ENCODE assay signal across 1 cellular context in the genomic region with DNA sequence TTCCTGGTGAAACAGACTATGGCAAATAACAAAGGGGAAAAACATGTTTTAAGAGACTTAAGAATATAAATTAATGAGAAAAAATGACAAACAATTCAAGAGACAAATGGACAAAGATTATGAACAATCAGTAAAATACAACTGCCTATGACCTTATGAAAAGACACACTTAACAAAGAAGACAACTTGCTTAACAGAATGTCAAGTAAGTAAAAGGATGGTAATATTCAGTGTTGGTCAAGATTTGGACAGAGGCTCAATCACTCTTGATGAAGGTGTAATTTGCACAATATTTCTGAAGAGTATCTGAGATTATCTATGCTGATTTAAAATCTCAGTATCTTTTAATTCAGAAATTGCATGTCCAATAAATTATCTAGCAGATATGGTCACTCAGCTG.
TF ChIP-seq lines count a peak whose summit lies in the region.

No MANE protein-coding gene starts in this region.

TF ChIP-seq in K562, 482 proteins besides CTCF, POLR2A, EP300 and RAD21:
- TF ChIP-seq, protein P1, sequence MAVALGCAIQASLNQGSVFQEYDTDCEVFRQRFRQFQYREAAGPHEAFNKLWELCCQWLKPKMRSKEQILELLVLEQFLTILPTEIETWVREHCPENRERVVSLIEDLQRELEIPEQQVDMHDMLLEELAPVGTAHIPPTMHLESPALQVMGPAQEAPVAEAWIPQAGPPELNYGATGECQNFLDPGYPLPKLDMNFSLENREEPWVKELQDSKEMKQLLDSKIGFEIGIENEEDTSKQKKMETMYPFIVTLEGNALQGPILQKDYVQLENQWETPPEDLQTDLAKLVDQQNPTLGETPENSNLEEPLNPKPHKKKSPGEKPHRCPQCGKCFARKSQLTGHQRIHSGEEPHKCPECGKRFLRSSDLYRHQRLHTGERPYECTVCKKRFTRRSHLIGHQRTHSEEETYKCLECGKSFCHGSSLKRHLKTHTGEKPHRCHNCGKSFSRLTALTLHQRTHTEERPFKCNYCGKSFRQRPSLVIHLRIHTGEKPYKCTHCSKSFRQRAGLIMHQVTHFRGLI (CRISPR knock-in tag; IDR thresholded peaks at IDR 0.05) = no peak
- no peak for TF ChIP-seq ZNF766 (CRISPR knock-in tag; conservative IDR thresholded peaks at IDR 0.05)
- no peak for TF ChIP-seq TEAD4 (IDR thresholded peaks at IDR 0.05; ENCODE audit: low read length)
- TF ChIP-seq TEAD4 (CRISPR knock-in tag; IDR thresholded peaks at IDR 0.05; ENCODE audit: borderline replicate concordance) = no peak
- TF ChIP-seq ZNF407 (IDR thresholded peaks at IDR 0.05; ENCODE audit: low read depth) = no peak
- TF ChIP-seq TEAD2 (tag; IDR thresholded peaks at IDR 0.05) = no peak
- TF ChIP-seq, protein P2, sequence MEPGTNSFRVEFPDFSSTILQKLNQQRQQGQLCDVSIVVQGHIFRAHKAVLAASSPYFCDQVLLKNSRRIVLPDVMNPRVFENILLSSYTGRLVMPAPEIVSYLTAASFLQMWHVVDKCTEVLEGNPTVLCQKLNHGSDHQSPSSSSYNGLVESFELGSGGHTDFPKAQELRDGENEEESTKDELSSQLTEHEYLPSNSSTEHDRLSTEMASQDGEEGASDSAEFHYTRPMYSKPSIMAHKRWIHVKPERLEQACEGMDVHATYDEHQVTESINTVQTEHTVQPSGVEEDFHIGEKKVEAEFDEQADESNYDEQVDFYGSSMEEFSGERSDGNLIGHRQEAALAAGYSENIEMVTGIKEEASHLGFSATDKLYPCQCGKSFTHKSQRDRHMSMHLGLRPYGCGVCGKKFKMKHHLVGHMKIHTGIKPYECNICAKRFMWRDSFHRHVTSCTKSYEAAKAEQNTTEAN (CRISPR knock-in tag; IDR thresholded peaks at IDR 0.05) = no peak
- no peak for TF ChIP-seq PHB2 (IDR thresholded peaks at IDR 0.05; ENCODE audit: low read depth)
- TF ChIP-seq RBM25 (IDR thresholded peaks at IDR 0.05; ENCODE audit: low read depth, low read length, severe bottlenecking) = no peak
- 0 out of 4 replicates have a peak, but pooled peaks of 1 of the 2 experiments have one; percentile 83 for TF ChIP-seq KDM4B (IDR thresholded peaks at IDR 0.05; ENCODE audit: borderline replicate concordance in 2 of 2, low read depth in 1 of 2)
